Comparison of ENCODE assay signal across 8 cellular contexts in the genomic region with DNA sequence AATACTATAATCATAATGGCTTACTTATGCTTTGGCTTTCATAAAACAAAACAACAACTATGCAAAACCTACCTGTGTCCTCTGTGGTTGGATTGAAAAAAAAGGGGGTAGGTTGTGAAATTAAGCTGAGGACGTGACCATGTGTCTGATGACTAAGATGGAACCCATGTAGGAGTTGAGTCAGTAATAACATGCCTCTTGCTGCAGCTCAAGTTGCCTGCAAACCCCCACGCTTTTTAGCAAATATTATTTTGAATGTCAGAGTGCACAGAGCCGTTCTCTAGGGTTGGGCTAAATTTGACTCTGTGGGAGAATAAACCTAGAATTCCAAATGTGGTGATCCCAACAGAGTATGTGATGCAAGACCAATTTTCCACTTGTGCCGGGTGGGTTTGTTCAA.
A peak's percentile ranks its signal among the peaks of the same experiment; 100 is the strongest.
DNase-seq lines count a peak whose midpoint lies in the region; ATAC-seq and TF ChIP-seq lines count a peak whose summit lies in the region.

No MANE protein-coding gene starts in this region.

- no peaks in the 10 kb centered on the region for H3K27me3 ChIP-seq in upper lobe of right lung

- H3K4me3 ChIP-seq in upper lobe of right lung = no peak overlapping the region

- intact Hi-C loops in upper lobe of right lung (cut with DNase I) = no loop called here
- intact Hi-C loops in cardiac septum (cut with DNase I) = no loop called here

- H3K4me1 ChIP-seq in upper lobe of right lung = peaks cover 7% of the 10 kb centered on the region

- peak; percentile 61 for ATAC-seq in GM18520 (IDR thresholded peaks at IDR 0.05; ENCODE audit: unreplicated experiment)
- peak; percentile 69 for ATAC-seq in GM21619 (IDR thresholded peaks at IDR 0.05; ENCODE audit: unreplicated experiment)
- ATAC-seq in HG03571 (IDR thresholded peaks at IDR 0.05; ENCODE audit: unreplicated experiment) = peak; percentile 60
- ATAC-seq in upper lobe of right lung = no peak

- DNase-seq in fibroblast of peridontal ligament (ENCODE audit: extremely low read depth) = peak; percentile 86
- DNase-seq in LoVo (ENCODE audit: low spot score) = no peak
- no peak for DNase-seq in medulla oblongata (ENCODE audit: extremely low spot score)
- DNase-seq in upper lobe of right lung = no peak
- no peak for DNase-seq in cardiac septum (ENCODE audit: low spot score)

- no peak overlapping the region for H3K27ac ChIP-seq in upper lobe of right lung

- no peaks in the 10 kb centered on the region for H3K36me3 ChIP-seq in upper lobe of right lung

- TF ChIP-seq CTCF in upper lobe of right lung (IDR thresholded peaks at IDR 0.05) = no peak

- no peaks in the 10 kb centered on the region for H3K9me3 ChIP-seq in upper lobe of right lung
